ENCODE assay signal across 26 cellular contexts in genomic region chr11:13119361-13119760, GRCh38.
DNase-seq lines count a peak whose midpoint lies in the region; ATAC-seq, FAIRE-seq and TF ChIP-seq lines count a peak whose summit lies in the region.
"Had no signal": no experiment of that assay in that cellular context is flagged by ENCODE, and none has a peak within 500 bp of the region (broad histone marks: within the 10 kb centered on the region; RNA-seq: fewer than 3 reads in every experiment).

No MANE protein-coding gene starts in this region.

- peak overlapping the region; percentile 86 for H2AK5ac ChIP-seq in IMR-90 (ENCODE audit: low read depth, low read length)
- peak overlapping the region; percentile 28 for H2AK5ac ChIP-seq in mesenchymal stem cell (ENCODE audit: low read length, severe bottlenecking)

- no peak overlapping the region; the same call in 1 of the 2 replicates for H4K5ac ChIP-seq in IMR-90 (ENCODE audit: low read depth, low read length)

- peaks cover 13% of the 10 kb centered on the region for H3K9me1 ChIP-seq in IMR-90 (ENCODE audit: insufficient read depth, low read length)

- no peak overlapping the region for H3K4me3 ChIP-seq in IMR-90 (ENCODE audit: insufficient read depth, low read depth, low read length)
- no peak overlapping the region for H3K4me3 ChIP-seq in bronchial epithelial cell (ENCODE audit: low read depth, low read length)
- no peak overlapping the region for H3K4me3 ChIP-seq in mesenchymal stem cell (ENCODE audit: insufficient read depth in 1 of 2, low read depth in 1 of 2, low read length in 2 of 2)
- H3K4me3 ChIP-seq: cardiac muscle cell, pancreas, thoracic aorta, vagina had no signal

- no peak overlapping the region for H2AFZ ChIP-seq in IMR-90 (replicated peaks; ENCODE audit: low read length, poor library complexity)
- no peak overlapping the region for H2AFZ ChIP-seq in mesenchymal stem cell (ENCODE audit: low read depth, low read length)

- FAIRE-seq in bronchial epithelial cell (lab: Jason Lieb, UNC) = no peak
- FAIRE-seq: pancreas had no signal

- peak overlapping the region; percentile 71 for H3K14ac ChIP-seq in IMR-90 (replicated peaks; ENCODE audit: low read depth, low read length)
- H3K14ac ChIP-seq in mesenchymal stem cell (ENCODE audit: low read length in 2 of 2) = no peak overlapping the region

- H3K79me1 ChIP-seq in IMR-90 (ENCODE audit: low read depth in 1 of 2, low read length in 2 of 2) (no peaks in the 10 kb centered on the region), mesenchymal stem cell (replicated peaks; ENCODE audit: low read length, poor library complexity, severe bottlenecking) (no peaks in the 10 kb centered on the region)

- H4K8ac ChIP-seq in IMR-90 (ENCODE audit: low read depth in 2 of 2, low read length in 2 of 2) (peak overlapping the region; percentile 25 to 55; a peak in 3 of 4 replicates), mesenchymal stem cell (ENCODE audit: low read length) (no peak overlapping the region)

- no peak overlapping the region for H3K56ac ChIP-seq in IMR-90 (ENCODE audit: extremely low read depth, insufficient read depth, low read length)

- in situ Hi-C loops in IMR-90 (cut with MboI; ENCODE audit: low sequenced_read_pairs) = no loop called here

- H3K4ac ChIP-seq in IMR-90 (ENCODE audit: low read depth, low read length) (peak overlapping the region; percentile 82), mesenchymal stem cell (ENCODE audit: low read depth in 1 of 2, low read length in 2 of 2) (no peak overlapping the region)

- dilution Hi-C loops in IMR-90 (cut with HindIII; ENCODE audit: low sequenced_read_pairs, unreplicated experiment) = no loop called here

- no peak overlapping the region for H2AK9ac ChIP-seq in IMR-90 (replicated peaks; ENCODE audit: low read depth, low read length, poor library complexity)

- TF ChIP-seq RAD21 in IMR-90 (IDR thresholded peaks at IDR 0.05; ENCODE audit: low read length) = no peak

- H3K4me1 ChIP-seq in IMR-90 (ENCODE audit: control insufficient read depth, insufficient read depth, low read length) = peaks cover 18% of the 10 kb centered on the region
- peaks cover 26% of the 10 kb centered on the region for H3K4me1 ChIP-seq in mesenchymal stem cell (ENCODE audit: control insufficient read depth, insufficient read depth, low read depth, low read length)
- H3K4me1 ChIP-seq: pancreas, vagina had no signal

- peak overlapping the region; percentile 81 for H2BK5ac ChIP-seq in IMR-90 (ENCODE audit: low read depth, low read length, poor library complexity, severe bottlenecking)
- peak overlapping the region; percentile 39 for H2BK5ac ChIP-seq in mesenchymal stem cell (ENCODE audit: low read depth, low read length, poor library complexity, severe bottlenecking)

- H4K91ac ChIP-seq in IMR-90 (ENCODE audit: insufficient read depth, low read depth, low read length) (peak overlapping the region; percentile 26), mesenchymal stem cell (ENCODE audit: low read length) (no peak overlapping the region)

- no peaks in the 10 kb centered on the region for H4K20me1 ChIP-seq in IMR-90 (ENCODE audit: insufficient read depth, low read length)

- intact Hi-C loops in IMR-90 (cut with micrococcal nuclease) = no loop called here

- H2BK120ac ChIP-seq in IMR-90 (ENCODE audit: low read depth, low read length) = peak overlapping the region; percentile 89
- no peak overlapping the region for H2BK120ac ChIP-seq in mesenchymal stem cell (ENCODE audit: low read depth, low read length)

- ATAC-seq in IMR-90 (ENCODE audit: low read depth) (no peak), HG03108 (IDR thresholded peaks at IDR 0.05; ENCODE audit: unreplicated experiment) (no peak)
- ATAC-seq: left colon; pancreas; right cardiac atrium; stimulated activated naive CD8-positive, alpha-beta T cell treated with anti-CD3 and anti-CD28 coated beads, Interleukin-15, Interleukin-2, amounts not matched to agents 100 U/mL and 50 U/mL, for 24 hours had no signal

- H3K9ac ChIP-seq in IMR-90 (ENCODE audit: low read depth, low read length) (no peak overlapping the region), mesenchymal stem cell (ENCODE audit: low read length) (no peak overlapping the region)

- 100% methylated on average over 1 of the region's 2 CpGs; no CpG with 5 or more reads in 1 of the 2 experiments for WGBS in IMR-90 (ENCODE audit: extremely low coverage in 2 of 2, insufficient read length in 1 of 2), 2 experiments
- WGBS in mesenchymal stem cell = 99% methylated on average over 2 of the region's 2 CpGs

- POLR2A ChIA-PET in IMR-90 (lab: Charles Lee; ENCODE audit: unreplicated experiment) = no interaction called here

- no peak overlapping the region for H3K23ac ChIP-seq in IMR-90 (ENCODE audit: low read depth, low read length)
- no peak overlapping the region for H3K23ac ChIP-seq in mesenchymal stem cell (ENCODE audit: low read length in 2 of 2)

- H2BK12ac ChIP-seq in mesenchymal stem cell (ENCODE audit: low read length in 2 of 2) = no peak overlapping the region

- H3K36me3 ChIP-seq in IMR-90 (ENCODE audit: control insufficient read depth, insufficient read depth, low read length) (no peaks in the 10 kb centered on the region), bronchial epithelial cell (ENCODE audit: control insufficient read depth, insufficient read depth, low read length) (no peaks in the 10 kb centered on the region), mesenchymal stem cell (ENCODE audit: control insufficient read depth in 1 of 2, insufficient read depth in 2 of 2, low read depth in 1 of 2, low read length in 2 of 2) (no peaks in the 10 kb centered on the region)
- H3K36me3 ChIP-seq: cardiac muscle cell, pancreas, thoracic aorta, vagina had no signal

- CTCF ChIA-PET in IMR-90 (lab: Yijun Ruan, JAX) = no interaction called here

- peak; percentile 40 for DNase-seq in EH (ENCODE audit: low read depth)
- peak; percentile 40 for DNase-seq in IMR-90
- DNase-seq in bronchial epithelial cell (ENCODE audit: low read depth) = peak; percentile 79
- DNase-seq in mesenchymal stem cell = peak; percentile 18
- DNase-seq in DMS53 (lab: John Stamatoyannopoulos, UW) = no peak
- DNase-seq in caudate nucleus (lab: John Stamatoyannopoulos, UW) = no peak
- DNase-seq in DMS53 treated with DMSO at 0.1 percent for 48 hours (lab: John Stamatoyannopoulos, UW; ENCODE audit: unreplicated experiment) = no peak
- DNase-seq: activated CD4-positive, alpha-beta T cell treated with anti-CD3 and anti-CD28 coated beads, Interleukin-2, amount 10 ng/mL, durations not matched to agents 24 days and 14 days; activated naive CD4-positive, alpha-beta T cell treated with anti-CD3 and anti-CD28 coated beads for 36 hours; activated T-cell treated with anti-CD3 and anti-CD28 coated beads, Interleukin-2, amount 50 U/mL, for 48 hours; amniotic stem cell; Calu3; endodermal cell; head of caudate nucleus; left colon; naive B cell; pancreas; right cardiac atrium; stimulated activated naive CD8-positive, alpha-beta T cell treated with anti-CD3 and anti-CD28 coated beads, Interleukin-15, Interleukin-2, amounts not matched to agents 100 U/mL and 50 U/mL, for 24 hours had no signal

- H2BK15ac ChIP-seq in IMR-90 (ENCODE audit: low read depth, low read length) (0 out of 3 replicates have a peak overlapping the region, but pooled peaks have one; percentile 9), mesenchymal stem cell (ENCODE audit: low read depth, poor library complexity, severe bottlenecking) (no peak overlapping the region)

- H3K27ac ChIP-seq in IMR-90 (ENCODE audit: insufficient read depth, low read length) (no peak overlapping the region), mesenchymal stem cell (ENCODE audit: low read length, poor library complexity, severe bottlenecking) (peak overlapping the region; percentile 98), caudate nucleus (ENCODE audit: low read depth, low read length) (no peak overlapping the region)
- H3K27ac ChIP-seq: C4-2B, cardiac muscle cell, pancreas, RWPE1, thoracic aorta, vagina, VCaP had no signal

- TF ChIP-seq POLR2A in IMR-90 (IDR thresholded peaks at IDR 0.05; ENCODE audit: low read depth, low read length) = no peak

- H3K27me3 ChIP-seq in IMR-90 (ENCODE audit: control insufficient read depth, insufficient read depth, low read length) (no peaks in the 10 kb centered on the region), bronchial epithelial cell (ENCODE audit: control insufficient read depth, insufficient read depth, low read length) (no peaks in the 10 kb centered on the region), mesenchymal stem cell (ENCODE audit: control insufficient read depth in 1 of 2, insufficient read depth in 1 of 2, low read length in 2 of 2) (peaks cover 0 to 10% of the 10 kb centered on the region in 2 experiments)
- H3K27me3 ChIP-seq: cardiac muscle cell, pancreas, vagina had no signal

- H3K9me3 ChIP-seq in IMR-90 (ENCODE audit: control insufficient read depth, insufficient read depth, low read length) (no peaks in the 10 kb centered on the region), mesenchymal stem cell (ENCODE audit: control insufficient read depth, low read length) (peaks cover 13% of the 10 kb centered on the region)
- H3K9me3 ChIP-seq: pancreas, thoracic aorta, vagina had no signal

- H3K18ac ChIP-seq in IMR-90 (ENCODE audit: low read depth, low read length) (no peak overlapping the region; the same call in 1 of the 2 replicates), mesenchymal stem cell (ENCODE audit: low read depth in 1 of 2, low read length in 2 of 2) (no peak overlapping the region)

- no TSS peak for BruUV-seq in IMR-90 (replicated peaks; lab: Mats Ljungman, UMichigan)

- H3K4me2 ChIP-seq in IMR-90 (ENCODE audit: low read depth, low read length) (no peak overlapping the region), mesenchymal stem cell (ENCODE audit: low read length, poor library complexity, severe bottlenecking) (no peak overlapping the region)

- peak overlapping the region; percentile 86; the same call in 1 of the 2 replicates for H2BK20ac ChIP-seq in IMR-90 (ENCODE audit: low read depth, low read length)

- TF ChIP-seq CTCF in IMR-90 (conservative IDR thresholded peaks at IDR 0.05; ENCODE audit: low read depth, low read length) = no peak
- no peak for TF ChIP-seq CTCF in bronchial epithelial cell (IDR thresholded peaks at IDR 0.05; ENCODE audit: insufficient read depth, low read length, severe bottlenecking)

TF ChIP-seq in IMR-90, 13 proteins besides CTCF, POLR2A, EP300 and RAD21 (continues in another document):
- TF ChIP-seq RFX5 (IDR thresholded peaks at IDR 0.05; ENCODE audit: low read depth, low read length) (no peak), FOS (IDR thresholded peaks at IDR 0.05; ENCODE audit: low read depth, low read length) (no peak), CHD1 (IDR thresholded peaks at IDR 0.05; ENCODE audit: low read depth, low read length) (no peak), NFE2L2 (IDR thresholded peaks at IDR 0.05; ENCODE audit: low read depth, low read length) (no peak)
- TF ChIP-seq, protein P1, sequence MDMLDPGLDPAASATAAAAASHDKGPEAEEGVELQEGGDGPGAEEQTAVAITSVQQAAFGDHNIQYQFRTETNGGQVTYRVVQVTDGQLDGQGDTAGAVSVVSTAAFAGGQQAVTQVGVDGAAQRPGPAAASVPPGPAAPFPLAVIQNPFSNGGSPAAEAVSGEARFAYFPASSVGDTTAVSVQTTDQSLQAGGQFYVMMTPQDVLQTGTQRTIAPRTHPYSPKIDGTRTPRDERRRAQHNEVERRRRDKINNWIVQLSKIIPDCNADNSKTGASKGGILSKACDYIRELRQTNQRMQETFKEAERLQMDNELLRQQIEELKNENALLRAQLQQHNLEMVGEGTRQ (IDR thresholded peaks at IDR 0.05; ENCODE audit: low read depth, low read length) = no peak

Comparison
In these comparisons a context has a peak if more than half of its experiments do, and no peak if none do; other contexts are left out.
1. DNase-seq: peak in EH (single experiment), IMR-90 (single experiment), bronchial epithelial cell (single experiment) and mesenchymal stem cell (single experiment); none in DMS53 (single experiment), caudate nucleus (0 of 61) and DMS53 treated with DMSO at 0.1 percent for 48 hours (single experiment).